Comparison of ENCODE assay signal across 1 cellular context in the genomic region with DNA sequence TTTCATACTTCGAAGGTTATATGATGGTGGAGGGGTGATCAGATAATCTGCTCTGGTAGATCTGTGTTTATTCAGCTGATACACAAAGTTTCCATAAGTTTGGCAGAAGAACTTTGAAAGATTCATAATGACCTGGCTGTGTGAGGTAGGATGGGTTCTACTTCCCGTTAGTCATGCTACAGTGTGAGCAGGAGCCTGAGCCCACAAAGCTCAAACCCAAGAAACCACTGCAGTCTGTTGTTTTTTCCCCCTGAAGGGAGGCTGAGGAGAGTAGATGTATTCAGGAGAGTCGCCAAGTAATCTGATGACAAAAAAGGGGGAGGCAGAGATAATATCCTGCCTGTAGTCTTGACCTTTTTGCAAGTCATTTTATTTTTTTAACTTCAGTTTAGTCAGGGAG.
TF ChIP-seq lines count a peak whose summit lies in the region.

No MANE protein-coding gene starts in this region.

TF ChIP-seq in IMR-90, 13 proteins besides CTCF, POLR2A, EP300 and RAD21:
- 0 out of 2 replicates have a peak, but pooled peaks have one; percentile 3 for TF ChIP-seq NFE2L2 (IDR thresholded peaks at IDR 0.05; ENCODE audit: low read depth, low read length)
- no peak for TF ChIP-seq RCOR1 (IDR thresholded peaks at IDR 0.05; ENCODE audit: insufficient replicate concordance, low read length)
TF ChIP-seq in IMR-90: peak in this region for 1.
